Comparison of ENCODE assay signal across 8 cellular contexts in genomic region chr1:23691499-23692307, GRCh38. TPM values are rescaled to one million over a fixed set of nuclear protein-coding genes. Genes with fewer than 3 reads are reported as not detected.
DNase-seq lines count a peak whose midpoint lies in the region; ATAC-seq lines count a peak whose summit lies in the region.

RPL11 (plus strand) TSS chr1:23691806; CDS start chr1:23691824, 18 bp downstream.

- H3K4me3 Mint-ChIP-seq in effector memory CD8-positive, alpha-beta T cell: peak within 1 kb of the TSS; percentile 93 to 95
- peak within 1 kb of the TSS; percentile 96 for H3K4me3 Mint-ChIP-seq in memory B cell

- ATAC-seq in GM19468 (IDR thresholded peaks at IDR 0.05; ENCODE audit: extremely low read depth, unreplicated experiment) (peak; percentile 90), memory B cell (ENCODE audit: low read depth) (peak; percentile 97)
- peak; percentile 98 for ATAC-seq in effector memory CD8-positive, alpha-beta T cell (replicated peaks)

- no peaks in the 10 kb centered on the region for H3K9me3 Mint-ChIP-seq in effector memory CD8-positive, alpha-beta T cell
- H3K9me3 Mint-ChIP-seq in memory B cell: no peaks in the 10 kb centered on the region

- no peaks in the 10 kb centered on the region for H3K27me3 Mint-ChIP-seq in effector memory CD8-positive, alpha-beta T cell
- no peaks in the 10 kb centered on the region for H3K27me3 Mint-ChIP-seq in memory B cell

- peaks cover 52% of the 10 kb centered on the region for H3K36me3 Mint-ChIP-seq in effector memory CD8-positive, alpha-beta T cell (ENCODE audit: insufficient read depth)
- peaks cover 31% of the 10 kb centered on the region for H3K36me3 Mint-ChIP-seq in memory B cell

- H3K27ac Mint-ChIP-seq in effector memory CD8-positive, alpha-beta T cell: peak within 1 kb of the TSS; percentile 86 to 94
- H3K27ac Mint-ChIP-seq in memory B cell: peak within 1 kb of the TSS; percentile 89

- DNase-seq in CMK (ENCODE audit: low read depth) (peak; percentile 93), HT-29 (ENCODE audit: low spot score) (peak; percentile 96), NOMO-1 treated with DMSO at 0.1 percent for 48 hours (lab: John Stamatoyannopoulos, UW; ENCODE audit: unreplicated experiment) (peak; percentile 94), memory B cell (ENCODE audit: low spot score in 2 of 2) (peak; percentile 75 to 82)
- DNase-seq in activated CD8-positive, alpha-beta memory T cell treated with anti-CD3 and anti-CD28 coated beads for 4 hours (ENCODE audit: low read depth in 2 of 2): peak; percentile 74 to 82
- DNase-seq in effector memory CD8-positive, alpha-beta T cell: peak; percentile 77 to 79 (median 78)
- peak; percentile 74 for DNase-seq in stimulated activated CD8-positive, alpha-beta memory T cell treated with anti-CD3 and anti-CD28 coated beads, Interleukin-12 subunit alpha, Interleukin-12 subunit beta, amount 100 ng/mL, for 24 hours (ENCODE audit: extremely low read depth)

- H3K4me1 Mint-ChIP-seq in effector memory CD8-positive, alpha-beta T cell (ENCODE audit: low read depth in 2 of 2): peaks cover 40 to 46% of the 10 kb centered on the region in 2 donors
- H3K4me1 Mint-ChIP-seq in memory B cell: peaks cover 37% of the 10 kb centered on the region

RNA-seq across cellular contexts. Expression of gene RPL11, which starts in this region (rescaled TPM):
- 1,290 and 1,388 TPM in 2 replicates for total RNA-seq in HT-29 (2014; rRNA removed; shearing (Covaris generic))

Comparison
In these comparisons a context has a peak if more than half of its experiments do, and no peak if none do; other contexts are left out.
1. Peak in every context shown above with its lines: DNase-seq and ATAC-seq.